Comparison of ENCODE assay signal across 10 cellular contexts in genomic region chrX:16161173-16161572, GRCh38. TPM values are rescaled to one million over a fixed set of nuclear protein-coding genes. Genes with fewer than 3 reads are reported as not detected.
"Had no signal": no experiment of that assay in that cellular context is flagged by ENCODE, and none has a peak within 500 bp of the region (broad histone marks: within the 10 kb centered on the region; RNA-seq: fewer than 3 reads in every experiment).

No MANE protein-coding gene starts in this region.

RNA-seq across cellular contexts. Expression of gene MAGEB17, which starts 6.1 kb away (rescaled TPM):
- total RNA-seq: activated CD4-positive, alpha-beta memory T cell treated with anti-CD3 and anti-CD28 coated beads for 36 hours; activated CD4-positive, alpha-beta T cell treated with anti-CD3 and anti-CD28 coated beads, Interleukin-2, amount 10 ng/mL, durations not matched to agents 7 days and 5 days; activated naive CD4-positive, alpha-beta T cell treated with anti-CD3 and anti-CD28 coated beads, Interleukin-2, amount 50 U/mL, for 72 hours; activated T-cell treated with anti-CD3 and anti-CD28 coated beads, Interleukin-2, amount 50 U/mL, for 4 hours; ascending aorta; cardiac muscle cell; OCI-LY7; Peyer's patch; T-helper 2 cell treated with Interferon-gamma antibody and Interleukin-4, amounts not matched to agents 100 ng/mL and 5 ng/mL, for 36 hours had no signal

RNA-seq across cellular contexts. Expression of gene GRPR, which starts 37.8 kb away (rescaled TPM):
- total RNA-seq: activated CD4-positive, alpha-beta memory T cell treated with anti-CD3 and anti-CD28 coated beads for 36 hours; activated naive CD4-positive, alpha-beta T cell treated with anti-CD3 and anti-CD28 coated beads, Interleukin-2, amount 50 U/mL, for 72 hours; K562; Peyer's patch; T-helper 2 cell treated with Interferon-gamma antibody and Interleukin-4, amounts not matched to agents 100 ng/mL and 5 ng/mL, for 36 hours had no signal
